Comparison of ENCODE assay signal across 26 cellular contexts in the genomic region with DNA sequence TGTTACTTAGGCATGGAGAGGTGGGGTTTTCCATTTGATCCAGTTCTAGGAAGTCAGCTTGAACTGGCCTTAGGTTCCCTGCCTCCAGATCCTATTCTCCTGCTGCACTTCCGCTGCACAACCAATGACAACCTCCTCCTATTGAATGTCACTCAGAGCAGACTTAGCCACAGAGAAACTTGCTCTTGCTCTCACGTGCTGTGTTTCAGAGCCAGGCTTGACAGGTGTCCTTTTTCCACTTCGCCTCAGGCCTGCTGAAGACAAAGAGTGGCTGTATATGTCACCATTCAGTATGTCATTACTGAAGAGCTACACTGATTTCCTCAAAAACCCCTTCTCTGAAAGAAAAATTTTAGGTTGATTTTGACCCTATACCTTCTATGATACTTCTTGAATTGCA.
"Had no signal": no experiment of that assay in that cellular context is flagged by ENCODE, and none has a peak within 500 bp of the region (broad histone marks: within the 10 kb centered on the region; RNA-seq: fewer than 3 reads in every experiment).

No MANE protein-coding gene starts in this region.

- H3K9me3 ChIP-seq: ascending aorta, esophagus squamous epithelium, lower lobe of right lung, pancreas, prostate gland, testis, transverse colon had no signal

- DNase-seq: activated CD4-positive, alpha-beta T cell treated with anti-CD3 and anti-CD28 coated beads for 48 hours; activated CD4-positive, alpha-beta T cell treated with anti-CD3 and anti-CD28 coated beads, Interleukin-2, amount 50 U/mL, for 48 hours; activated CD8-positive, alpha-beta memory T cell treated with anti-CD3 and anti-CD28 coated beads for 24 hours; activated effector memory CD4-positive, alpha-beta T cell treated with Interleukin-2 at 50 U/mL for 16 hours; activated naive CD4-positive, alpha-beta T cell treated with anti-CD3 and anti-CD28 coated beads for 36 hours; activated naive CD8-positive, alpha-beta T cell treated with anti-CD3 and anti-CD28 coated beads, Interleukin-2, amount 10 ng/mL, durations not matched to agents 7 days and 5 days; effector CD4-positive, alpha-beta T cell; esophagus squamous epithelium; foreskin melanocyte; left lung; lower lobe of right lung; mesendoderm; retina; stimulated activated CD4-positive, alpha-beta T cell treated with anti-CD3 and anti-CD28 coated beads, Interleukin-12 subunit alpha, Interleukin-12 subunit beta, amount 100 ng/mL, for 4 hours; stimulated activated CD4-positive, alpha-beta T cell treated with anti-CD3 and anti-CD28 coated beads, Interleukin-4, amount 100 ng/mL, for 1 hour; stimulated activated naive CD8-positive, alpha-beta T cell treated with anti-CD3 and anti-CD28 coated beads, Interleukin-15, Interleukin-2, amounts not matched to agents 100 U/mL and 50 U/mL, for 24 hours; T-helper 17 cell; T1000; transverse colon; WERI-Rb-1 had no signal

- H3K36me3 ChIP-seq: ascending aorta, esophagus squamous epithelium, left lung, lower lobe of right lung, pancreas, prostate gland, transverse colon, WERI-Rb-1 had no signal

- H3K27ac ChIP-seq: ascending aorta, epithelial cell of prostate, esophagus squamous epithelium, left lung, lower lobe of right lung, pancreas, prostate gland, skin epidermis, testis, transverse colon, WERI-Rb-1 had no signal

- H3K4me1 ChIP-seq: ascending aorta, esophagus squamous epithelium, left lung, lower lobe of right lung, pancreas, prostate gland, testis, transverse colon had no signal

- H3K4me3 ChIP-seq: ascending aorta, esophagus squamous epithelium, left lung, lower lobe of right lung, pancreas, prostate gland, skin epidermis, testis, transverse colon had no signal

- H3K27me3 ChIP-seq: ascending aorta, esophagus squamous epithelium, left lung, pancreas, testis, transverse colon had no signal
